In genomic region chr20:22106308-22106938, GRCh38 we compare ENCODE assay signal across 8 cellular contexts.
DNase-seq lines count a peak whose midpoint lies in the region; TF ChIP-seq lines count a peak whose summit lies in the region.

No MANE protein-coding gene starts in this region.

- peak; percentile 60 for TF ChIP-seq CTCF in A673 (conservative IDR thresholded peaks at IDR 0.05; ENCODE audit: low read depth, low read length)
- peak; percentile 35; the same call in 1 of the 2 replicates for TF ChIP-seq CTCF in HFFc6 (IDR thresholded peaks at IDR 0.05)

- peaks cover 5% of the 10 kb centered on the region; the same call in 1 of the 2 replicates for H3K36me3 Mint-ChIP-seq in HFFc6 (ENCODE audit: low read depth)

- H3K4me3 Mint-ChIP-seq in HFFc6 = no peak overlapping the region

- intact Hi-C loops in A673 (cut with micrococcal nuclease; ENCODE audit: unreplicated experiment) = loop anchor here (1.0 to 5.0 kb wide), 3 partner anchors 298 to 403 kb away; no protein-coding TSS in a partner anchor

- H3K4me1 Mint-ChIP-seq in HFFc6 (ENCODE audit: low read depth) = no peaks in the 10 kb centered on the region

- POLR2A ChIA-PET in A673 (lab: Charles Lee; ENCODE audit: low non-redundant PET) = no interaction called here

- no TSS peak for BruUV-seq in A673 (replicated peaks; lab: Mats Ljungman, UMichigan)

- CTCF ChIA-PET in A673 (lab: Charles Lee) = interaction anchor here (0.6 to 1.0 kb wide), 4 partner anchors 387 to 907 kb away, joined by 3 to 6 read pairs (median 4); no protein-coding TSS in a partner anchor

- H3K27ac ChIP-seq in A673 (ENCODE audit: low read depth, low read length, poor library complexity, severe bottlenecking) = no peak overlapping the region

- H3K9me3 Mint-ChIP-seq in HFFc6 = peaks cover 40% of the 10 kb centered on the region

- no peak overlapping the region for H3K4me3 ChIP-seq in A673 (ENCODE audit: low read depth, low read length, poor library complexity, severe bottlenecking)

- H3K27me3 Mint-ChIP-seq in HFFc6 (ENCODE audit: insufficient read depth) = no peaks in the 10 kb centered on the region

- no peaks in the 10 kb centered on the region for H3K27me3 ChIP-seq in A673 (replicated peaks; ENCODE audit: insufficient read depth, low read depth, low read length, poor library complexity)

- H3K9me3 ChIP-seq in A673 (ENCODE audit: low read depth, low read length, poor library complexity, severe bottlenecking) = no peaks in the 10 kb centered on the region

- H3K36me3 ChIP-seq in A673 (ENCODE audit: insufficient read depth, low read length, poor library complexity, severe bottlenecking) = no peaks in the 10 kb centered on the region

- H3K4me1 ChIP-seq in A673 (ENCODE audit: insufficient read depth, low read length, poor library complexity, severe bottlenecking) = no peaks in the 10 kb centered on the region

- no peak overlapping the region for H3K27ac Mint-ChIP-seq in HFFc6

- DNase-seq in A673 (ENCODE audit: low spot score) (peak; percentile 37), HFFc6 (no peak), SHP77 (lab: John Stamatoyannopoulos, UW) (peak; percentile 54 to 70), iris pigment epithelial cell (ENCODE audit: low read depth) (peak; percentile 3), H4 (ENCODE audit: low spot score) (no peak), activated gamma-delta T cell treated with Interleukin-2 at 50 U/mL for 16 hours (no peak), germinal center (ENCODE audit: low spot score) (no peak), NCI-H187 treated with DMSO at 0.1 percent for 48 hours (lab: John Stamatoyannopoulos, UW) (no peak)

Comparison
In these comparisons a context has a peak if more than half of its experiments do, and no peak if none do; other contexts are left out.
1. DNase-seq: peak in A673 (single experiment), SHP77 (2 of 2) and iris pigment epithelial cell (single experiment); none in HFFc6 (single experiment), H4 (single experiment), activated gamma-delta T cell treated with Interleukin-2 at 50 U/mL for 16 hours (single experiment), germinal center (single experiment) and NCI-H187 treated with DMSO at 0.1 percent for 48 hours (single experiment).